In genomic region chr3:127780536-127781400, GRCh38 we compare ENCODE assay signal across 1 cellular context.
TF ChIP-seq lines count a peak whose summit lies in the region.

No MANE protein-coding gene starts in this region.

TF ChIP-seq in IMR-90, 13 proteins besides CTCF, POLR2A, EP300 and RAD21 (continued from another document):
- TF ChIP-seq BHLHE40 (IDR thresholded peaks at IDR 0.05; ENCODE audit: low read depth, low read length) (no peak), RCOR1 (IDR thresholded peaks at IDR 0.05; ENCODE audit: insufficient replicate concordance, low read length) (no peak), NFE2L2 (IDR thresholded peaks at IDR 0.05; ENCODE audit: low read depth, low read length) (no peak), SMC3 (IDR thresholded peaks at IDR 0.05; ENCODE audit: low read depth, low read length) (no peak), FOS (IDR thresholded peaks at IDR 0.05; ENCODE audit: low read depth, low read length) (no peak), ELK1 (IDR thresholded peaks at IDR 0.05; ENCODE audit: borderline replicate concordance, low read depth, low read length) (no peak), RFX5 (IDR thresholded peaks at IDR 0.05; ENCODE audit: low read depth, low read length) (no peak), MAZ (IDR thresholded peaks at IDR 0.05; ENCODE audit: borderline replicate concordance, low read depth, low read length) (no peak), MXI1 (IDR thresholded peaks at IDR 0.05; ENCODE audit: borderline replicate concordance, low read depth, low read length) (no peak), CEBPB (IDR thresholded peaks at IDR 0.05; ENCODE audit: low read depth, low read length) (no peak)
TF ChIP-seq in IMR-90: peak in this region for 0.
